ENCODE assay signal across 1 cellular context in the genomic region with DNA sequence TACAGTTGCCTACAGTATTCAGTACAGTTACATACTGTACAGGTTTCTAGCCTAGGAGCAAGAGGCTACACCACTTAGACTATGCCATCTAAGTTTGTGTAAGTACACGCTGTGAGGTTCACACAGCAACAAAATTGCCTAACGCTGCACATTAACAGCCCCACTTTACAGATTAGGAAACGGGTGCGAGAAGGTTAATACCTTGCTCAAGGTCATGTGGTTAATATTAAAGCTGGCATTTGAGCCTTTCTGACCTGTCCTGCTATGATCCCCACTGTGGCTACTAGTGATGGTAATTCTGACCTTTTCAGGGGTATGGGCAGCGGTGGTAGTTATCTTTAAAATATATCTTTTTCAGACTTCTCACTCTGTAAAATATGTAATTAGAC.
TF ChIP-seq lines count a peak whose summit lies in the region.

No MANE protein-coding gene starts in this region.

TF ChIP-seq in GM12878, 131 proteins besides CTCF, POLR2A, EP300 and RAD21:
- TF ChIP-seq LARP7 (IDR thresholded peaks at IDR 0.05): no peak
- TF ChIP-seq WRNIP1 (IDR thresholded peaks at IDR 0.05; ENCODE audit: borderline replicate concordance, low read depth, low read length): no peak
- TF ChIP-seq, protein P1, sequence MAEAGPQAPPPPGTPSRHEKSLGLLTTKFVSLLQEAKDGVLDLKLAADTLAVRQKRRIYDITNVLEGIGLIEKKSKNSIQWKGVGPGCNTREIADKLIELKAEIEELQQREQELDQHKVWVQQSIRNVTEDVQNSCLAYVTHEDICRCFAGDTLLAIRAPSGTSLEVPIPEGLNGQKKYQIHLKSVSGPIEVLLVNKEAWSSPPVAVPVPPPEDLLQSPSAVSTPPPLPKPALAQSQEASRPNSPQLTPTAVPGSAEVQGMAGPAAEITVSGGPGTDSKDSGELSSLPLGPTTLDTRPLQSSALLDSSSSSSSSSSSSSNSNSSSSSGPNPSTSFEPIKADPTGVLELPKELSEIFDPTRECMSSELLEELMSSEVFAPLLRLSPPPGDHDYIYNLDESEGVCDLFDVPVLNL (IDR thresholded peaks at IDR 0.05; ENCODE audit: low read depth, low read length): no peak
- TF ChIP-seq IKZF2 (IDR thresholded peaks at IDR 0.05): no peak
